Comparison of ENCODE assay signal across 22 cellular contexts in genomic region chr14:60346706-60347105, GRCh38.
A peak's percentile ranks its signal among the peaks of the same experiment; 100 is the strongest.
DNase-seq lines count a peak whose midpoint lies in the region; ATAC-seq, FAIRE-seq and TF ChIP-seq lines count a peak whose summit lies in the region.
"Had no signal": no experiment of that assay in that cellular context is flagged by ENCODE, and none has a peak within 500 bp of the region (broad histone marks: within the 10 kb centered on the region; RNA-seq: fewer than 3 reads in every experiment).

No MANE protein-coding gene starts in this region.

- H3K9ac ChIP-seq in K562 (ENCODE audit: insufficient read depth in 1 of 2, low read depth in 2 of 2, low read length in 2 of 2), result no peak overlapping the region
- H3K9ac ChIP-seq: SK-N-SH had no signal

- TF ChIP-seq EP300 in K562 (IDR thresholded peaks at IDR 0.05; ENCODE audit: low read length), result no peak

- TF ChIP-seq POLR2A in K562 (conservative IDR thresholded peaks at IDR 0.05), result no peak

- in situ Hi-C loops in K562 (cut with MboI) (loop anchor here (5.0 kb wide), 1 partner anchor 221 kb away; no protein-coding TSS in a partner anchor), brain microvascular endothelial cell (cut with HindIII; ENCODE audit: low pct_ligation_motif_present, low sequenced_read_pairs) (no loop called here)

- H3K27me3 ChIP-seq in GM23338 (ENCODE audit: insufficient read depth) (no peaks in the 10 kb centered on the region), K562 (ENCODE audit: control insufficient read depth in 2 of 2, insufficient read depth in 2 of 2, low read length in 2 of 2) (no peaks in the 10 kb centered on the region), brain microvascular endothelial cell (replicated peaks) (no peaks in the 10 kb centered on the region)
- H3K27me3 ChIP-seq: cardiac muscle cell, tibial nerve had no signal

- DNase-seq in GM23338 (ENCODE audit: low spot score) (no peak), NCI-H1105 (lab: John Stamatoyannopoulos, UW) (peak; percentile 10), K562 (ENCODE audit: extremely low read depth in 1 of 4, low spot score in 3 of 4) (no peak), left lobe of liver (ENCODE audit: low spot score) (no peak), NCI-H146 treated with DMSO at 0.1 percent for 48 hours (lab: John Stamatoyannopoulos, UW; ENCODE audit: unreplicated experiment) (no peak), H4 (ENCODE audit: low spot score) (no peak), brain microvascular endothelial cell (no peak)
- no peak for DNase-seq in activated CD4-positive, CD25-positive, alpha-beta regulatory T cell treated with anti-CD3 and anti-CD28 coated beads, Interleukin-2, amount 50 U/mL, for 72 hours
- DNase-seq: activated CD4-positive, alpha-beta T cell treated with anti-CD3 and anti-CD28 coated beads, Interleukin-2, amount 50 U/mL, for 48 hours; activated naive CD8-positive, alpha-beta T cell treated with anti-CD3 and anti-CD28 coated beads for 36 hours; activated T-cell treated with anti-CD3 and anti-CD28 coated beads, Interleukin-2, amount 50 U/mL, for 4 hours; effector memory CD8-positive, alpha-beta T cell; GDM1; left ventricle myocardium inferior; NCI-H510A; OCI-M1; SK-N-SH; stimulated activated naive B cell treated with anti-CD40 and anti-IgM and Interleukin-4, amounts not matched to agents 10 μg/mL and 1 μg/mL and 100 μg/mL, for 72 hours had no signal

- H3K9me1 ChIP-seq in K562 (ENCODE audit: control insufficient read depth, insufficient read depth, low read length), result no peaks in the 10 kb centered on the region

- peaks cover 41% of the 10 kb centered on the region for H3K4me1 Mint-ChIP-seq in GM23338
- H3K4me1 Mint-ChIP-seq: activated naive CD8-positive, alpha-beta T cell treated with anti-CD3 and anti-CD28 coated beads for 36 hours; B cell; stimulated activated naive B cell treated with anti-CD40 and anti-IgM and Interleukin-4, amounts not matched to agents 10 μg/mL and 1 μg/mL and 100 μg/mL, for 72 hours had no signal

- no peak for TF ChIP-seq RAD21 in K562 (CRISPR knock-in tag; conservative IDR thresholded peaks at IDR 0.05 in 1 of 2, IDR thresholded peaks at IDR 0.05 in 1 of 2)

- H3K9me3 Mint-ChIP-seq in GM23338, result no peaks in the 10 kb centered on the region
- H3K9me3 Mint-ChIP-seq: activated T-cell treated with anti-CD3 and anti-CD28 coated beads, Interleukin-2, amount 50 U/mL, for 4 hours; effector memory CD8-positive, alpha-beta T cell; stimulated activated naive B cell treated with anti-CD40 and anti-IgM and Interleukin-4, amounts not matched to agents 10 μg/mL and 1 μg/mL and 100 μg/mL, for 72 hours had no signal

- no peak overlapping the region for H3K4me3 Mint-ChIP-seq in GM23338
- H3K4me3 Mint-ChIP-seq: activated naive CD8-positive, alpha-beta T cell treated with anti-CD3 and anti-CD28 coated beads for 36 hours; activated T-cell treated with anti-CD3 and anti-CD28 coated beads, Interleukin-2, amount 50 U/mL, for 4 hours; B cell; effector memory CD8-positive, alpha-beta T cell; stimulated activated naive B cell treated with anti-CD40 and anti-IgM and Interleukin-4, amounts not matched to agents 10 μg/mL and 1 μg/mL and 100 μg/mL, for 72 hours had no signal

- H3K9me3 ChIP-seq in K562 (replicated peaks; ENCODE audit: control insufficient read depth, insufficient read depth, low read depth, low read length), result no peaks in the 10 kb centered on the region
- H3K9me3 ChIP-seq: left ventricle myocardium inferior, SK-N-SH, tibial nerve had no signal

- TF ChIP-seq CTCF in GM23338 (conservative IDR thresholded peaks at IDR 0.05; ENCODE audit: low read depth in 2 of 2) (no peak), K562 (IDR thresholded peaks at IDR 0.05 in 2 of 3, conservative IDR thresholded peaks at IDR 0.05 in 1 of 3; ENCODE audit: insufficient read depth in 2 of 3, low read depth in 1 of 3, low read length in 3 of 3) (no peak), brain microvascular endothelial cell (IDR thresholded peaks at IDR 0.05; ENCODE audit: low read depth, low read length, missing control alignments) (no peak)

- no peak for FAIRE-seq in K562 (lab: Jason Lieb, UNC)
- FAIRE-seq: D721Med had no signal

- BruUV-seq in K562 (replicated peaks; lab: Mats Ljungman, UMichigan), result no TSS peak

- H3K79me2 ChIP-seq in GM23338 (replicated peaks; ENCODE audit: insufficient read depth) (no peaks in the 10 kb centered on the region), K562 (ENCODE audit: control insufficient read depth, insufficient read depth, low read length) (no peaks in the 10 kb centered on the region)

- H2AFZ ChIP-seq in GM23338 (peak overlapping the region; percentile 4; the same call in 1 of the 2 replicates), K562 (ENCODE audit: low read depth, low read length) (0 out of 2 replicates have a peak overlapping the region, but pooled peaks have one; percentile 23)

- ATAC-seq in GM23338, result no peak
- no peak for ATAC-seq in K562
- ATAC-seq in left lobe of liver, result peak; percentile 24
- ATAC-seq: activated T-cell treated with anti-CD3 and anti-CD28 coated beads, Interleukin-2, amount 50 U/mL, for 4 hours; effector memory CD8-positive, alpha-beta T cell; stimulated activated naive B cell treated with anti-CD40 and anti-IgM and Interleukin-4, amounts not matched to agents 10 μg/mL and 1 μg/mL and 100 μg/mL, for 72 hours had no signal

- no peaks in the 10 kb centered on the region for H3K36me3 ChIP-seq in GM23338 (ENCODE audit: insufficient read depth)
- no peaks in the 10 kb centered on the region for H3K36me3 ChIP-seq in K562 (ENCODE audit: control insufficient read depth, insufficient read depth, low read length)
- H3K36me3 ChIP-seq in brain microvascular endothelial cell (replicated peaks), result no peaks in the 10 kb centered on the region
- H3K36me3 ChIP-seq: cardiac muscle cell, left ventricle myocardium inferior, tibial nerve had no signal

- intact Hi-C loops in K562 (cut with micrococcal nuclease), result no loop called here

- WGBS in K562 (ENCODE audit: insufficient coverage, low coverage, missing lambda C conversion rate), result 31% methylated on average over 2 of the region's 2 CpGs

- H3K4me1 ChIP-seq in GM23338 (ENCODE audit: insufficient read depth), result peaks cover 23% of the 10 kb centered on the region
- no peaks in the 10 kb centered on the region; a peak in 1 of 5 replicates for H3K4me1 ChIP-seq in K562 (replicated peaks in 1 of 2; ENCODE audit: control insufficient read depth in 2 of 2, insufficient read depth in 2 of 2, low read length in 2 of 2)

- H3K27me3 Mint-ChIP-seq in GM23338 (ENCODE audit: insufficient read depth, low read depth, poor library complexity), result no peaks in the 10 kb centered on the region

- CTCF ChIA-PET in K562 (lab: Yijun Ruan, JAX; ENCODE audit: low intra/inter-chr PET ratio), result no interaction called here

- H3F3A ChIP-seq in GM23338 (replicated peaks; ENCODE audit: low read depth), result no peaks in the 10 kb centered on the region

- H3K4me3 ChIP-seq in GM23338 (no peak overlapping the region), K562 (no peak overlapping the region), brain microvascular endothelial cell (ENCODE audit: low read depth, low read length) (no peak overlapping the region)
- H3K4me3 ChIP-seq: cardiac muscle cell, left ventricle myocardium inferior, tibial nerve had no signal

- H4K20me1 ChIP-seq in GM23338 (replicated peaks; ENCODE audit: insufficient read depth) (no peaks in the 10 kb centered on the region), K562 (replicated peaks; ENCODE audit: control insufficient read depth, insufficient read depth, low read length) (no peaks in the 10 kb centered on the region)

- H3K36me3 Mint-ChIP-seq in GM23338 (ENCODE audit: low read depth), result no peaks in the 10 kb centered on the region
- H3K36me3 Mint-ChIP-seq: activated naive CD8-positive, alpha-beta T cell treated with anti-CD3 and anti-CD28 coated beads for 36 hours; stimulated activated naive B cell treated with anti-CD40 and anti-IgM and Interleukin-4, amounts not matched to agents 10 μg/mL and 1 μg/mL and 100 μg/mL, for 72 hours had no signal

- POLR2A ChIA-PET in K562 (lab: Yijun Ruan, JAX), result no interaction called here

- no peaks in the 10 kb centered on the region for H3K9me2 ChIP-seq in GM23338 (ENCODE audit: insufficient read depth)
- H3K9me2 ChIP-seq: SK-N-SH had no signal

- H3K4me2 ChIP-seq in GM23338, result no peak overlapping the region
- no peak overlapping the region for H3K4me2 ChIP-seq in K562 (ENCODE audit: insufficient read depth, low read length)
- H3K4me2 ChIP-seq: SK-N-SH had no signal

- no peak overlapping the region for H3K27ac Mint-ChIP-seq in GM23338
- H3K27ac Mint-ChIP-seq: activated naive CD8-positive, alpha-beta T cell treated with anti-CD3 and anti-CD28 coated beads for 36 hours; B cell; stimulated activated naive B cell treated with anti-CD40 and anti-IgM and Interleukin-4, amounts not matched to agents 10 μg/mL and 1 μg/mL and 100 μg/mL, for 72 hours had no signal

- H3K27ac ChIP-seq in GM23338 (ENCODE audit: low read depth), result no peak overlapping the region
- no peak overlapping the region for H3K27ac ChIP-seq in K562 (ENCODE audit: extremely low read depth, low read depth, low read length)
- no peak overlapping the region for H3K27ac ChIP-seq in brain microvascular endothelial cell
- H3K27ac ChIP-seq: cardiac muscle cell, left ventricle myocardium inferior, tibial nerve had no signal

TF ChIP-seq in K562, 482 proteins besides CTCF, POLR2A, EP300 and RAD21 (continues in another document):
- TF ChIP-seq KLF16 (IDR thresholded peaks at IDR 0.05), result no peak
- TF ChIP-seq ZBTB26 (CRISPR knock-in tag; IDR thresholded peaks at IDR 0.05), result no peak
- no peak for TF ChIP-seq SOX6 (IDR thresholded peaks at IDR 0.05)
- TF ChIP-seq ZC3H8 (IDR thresholded peaks at IDR 0.05), result no peak
- TF ChIP-seq ZNF449 (CRISPR knock-in tag; IDR thresholded peaks at IDR 0.05), result no peak
